Comparison of ENCODE assay signal across 32 cellular contexts in the genomic region with DNA sequence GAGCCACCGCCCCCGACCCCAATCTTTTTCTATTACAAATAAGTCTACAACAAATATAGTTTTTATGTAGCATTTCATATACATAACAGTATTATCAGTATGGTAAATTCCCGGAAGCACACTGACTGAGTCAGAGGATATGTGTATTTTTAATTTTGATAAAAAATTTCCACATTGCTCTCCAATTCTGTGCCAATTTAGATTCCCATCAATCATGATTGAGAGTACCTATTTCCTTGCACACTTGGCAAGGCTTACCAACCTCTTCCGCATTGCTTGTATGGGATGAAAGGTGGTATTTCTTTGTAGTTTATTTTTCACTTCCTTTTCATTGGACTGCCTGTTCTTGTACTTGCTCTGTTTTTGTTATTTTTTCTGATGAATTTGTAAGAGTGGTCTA.
"Had no signal": no experiment of that assay in that cellular context is flagged by ENCODE, and none has a peak within 500 bp of the region (broad histone marks: within the 10 kb centered on the region; RNA-seq: fewer than 3 reads in every experiment).

No MANE protein-coding gene starts in this region.

- FAIRE-seq: bronchial epithelial cell, TTC549 had no signal

- DNase-seq: activated CD4-positive, alpha-beta memory T cell treated with anti-CD3 and anti-CD28 coated beads, Interleukin-2, amount 10 ng/mL, durations not matched to agents 7 days and 5 days; activated CD4-positive, alpha-beta T cell treated with anti-CD3 and anti-CD28 coated beads for 1 hour; activated CD4-positive, alpha-beta T cell treated with anti-CD3 and anti-CD28 coated beads for 36 hours; activated CD4-positive, alpha-beta T cell treated with anti-CD3 and anti-CD28 coated beads for 48 hours; activated CD4-positive, alpha-beta T cell treated with anti-CD3 and anti-CD28 coated beads, Interleukin-2, amount 10 ng/mL, durations not matched to agents 7 days and 5 days; activated CD4-positive, alpha-beta T cell treated with anti-CD3 and anti-CD28 coated beads, Interleukin-2, amount 50 U/mL, for 48 hours; activated CD4-positive, CD25-positive, alpha-beta regulatory T cell; activated CD8-positive, alpha-beta memory T cell treated with anti-CD3 and anti-CD28 coated beads for 24 hours; activated CD8-positive, alpha-beta memory T cell treated with anti-CD3 and anti-CD28 coated beads, Interleukin-2, amount 10 ng/mL, durations not matched to agents 7 days and 5 days; activated CD8-positive, alpha-beta memory T cell treated with anti-CD3 and anti-CD28 coated beads, Interleukin-2, amount 50 U/mL, for 48 hours; activated CD8-positive, alpha-beta T cell treated with anti-CD3 and anti-CD28 coated beads, Interleukin-2, amount 10 ng/mL, durations not matched to agents 7 days and 5 days; activated effector memory CD4-positive, alpha-beta T cell treated with Interleukin-2 at 50 U/mL for 16 hours; activated gamma-delta T cell; activated naive CD4-positive, alpha-beta T cell treated with anti-CD3 and anti-CD28 coated beads, Interleukin-2, amount 10 ng/mL, durations not matched to agents 7 days and 5 days; activated naive CD4-positive, alpha-beta T cell treated with Interleukin-2 at 50 U/mL for 16 hours; activated naive CD8-positive, alpha-beta T cell treated with anti-CD3 and anti-CD28 coated beads, Interleukin-2, amount 10 ng/mL, durations not matched to agents 7 days and 5 days; activated naive CD8-positive, alpha-beta T cell treated with anti-CD3 and anti-CD28 coated beads, Interleukin-2, amount 50 U/mL, for 24 hours; activated T-cell treated with anti-CD3 and anti-CD28 coated beads, Interleukin-2, amount 50 U/mL, for 24 hours; activated T-cell treated with anti-CD3 and anti-CD28 coated beads, Interleukin-2, amount 50 U/mL, for 48 hours; amygdala; anterior cingulate cortex; caudate nucleus; T-helper 1 cell; T-helper 2 cell; T-helper 9 cell; WERI-Rb-1 had no signal

- H3K9me3 ChIP-seq: ascending aorta had no signal

- H3K27ac ChIP-seq: ascending aorta, cardiac muscle cell, WERI-Rb-1 had no signal

- H3K4me3 ChIP-seq: ascending aorta, cardiac muscle cell had no signal

- ATAC-seq: activated CD4-positive, alpha-beta T cell treated with anti-CD3 and anti-CD28 coated beads for 36 hours; activated CD4-positive, CD25-positive, alpha-beta regulatory T cell treated with anti-CD3 and anti-CD28 coated beads, Interleukin-2, amount 50 U/mL, for 24 hours; activated CD8-positive, alpha-beta memory T cell treated with anti-CD3 and anti-CD28 coated beads, Interleukin-2, amount 10 ng/mL, durations not matched to agents 7 days and 5 days; activated CD8-positive, alpha-beta T cell treated with anti-CD3 and anti-CD28 coated beads, Interleukin-2, amount 10 ng/mL, durations not matched to agents 7 days and 5 days; activated naive CD8-positive, alpha-beta T cell treated with anti-CD3 and anti-CD28 coated beads, Interleukin-2, amount 50 U/mL, for 24 hours; WTC11 had no signal

- H3K4me1 ChIP-seq: ascending aorta had no signal

- H3K27me3 ChIP-seq: ascending aorta, cardiac muscle cell had no signal

- H3K36me3 ChIP-seq: ascending aorta, cardiac muscle cell, WERI-Rb-1 had no signal
